In genomic region chr1:207971511-207972224, GRCh38 we compare ENCODE assay signal across 20 cellular contexts.
"Had no signal": no experiment of that assay in that cellular context is flagged by ENCODE, and none has a peak within 500 bp of the region (broad histone marks: within the 10 kb centered on the region; RNA-seq: fewer than 3 reads in every experiment).

No MANE protein-coding gene starts in this region.

- H3K27ac Mint-ChIP-seq: stimulated activated naive CD8-positive, alpha-beta T cell treated with anti-CD3 and anti-CD28 coated beads, Interleukin-15, Interleukin-2, amounts not matched to agents 100 ng/mL and 50 ng/mL, for 24 hours had no signal

- H3K9me3 Mint-ChIP-seq: activated naive CD4-positive, alpha-beta T cell treated with anti-CD3 and anti-CD28 coated beads, Interleukin-2, amount 50 U/mL, for 24 hours; central memory CD8-positive, alpha-beta T cell; naive thymus-derived CD8-positive, alpha-beta T cell; stimulated activated naive CD8-positive, alpha-beta T cell treated with anti-CD3 and anti-CD28 coated beads, Interleukin-15, Interleukin-2, amounts not matched to agents 100 ng/mL and 50 ng/mL, for 24 hours had no signal

- H3K4me1 Mint-ChIP-seq: activated naive CD4-positive, alpha-beta T cell treated with anti-CD3 and anti-CD28 coated beads, Interleukin-2, amount 50 U/mL, for 24 hours; central memory CD8-positive, alpha-beta T cell; naive thymus-derived CD8-positive, alpha-beta T cell had no signal

- H3K4me3 Mint-ChIP-seq: activated naive CD4-positive, alpha-beta T cell treated with anti-CD3 and anti-CD28 coated beads, Interleukin-2, amount 50 U/mL, for 24 hours; central memory CD8-positive, alpha-beta T cell; naive thymus-derived CD8-positive, alpha-beta T cell; stimulated activated naive CD8-positive, alpha-beta T cell treated with anti-CD3 and anti-CD28 coated beads, Interleukin-15, Interleukin-2, amounts not matched to agents 100 ng/mL and 50 ng/mL, for 24 hours had no signal

- H3K4me3 ChIP-seq: adrenal gland, ascending aorta, breast epithelium, dorsolateral prefrontal cortex, lung, pancreas, tibial artery, uterus had no signal

- H3K27ac ChIP-seq: adrenal gland, ascending aorta, breast epithelium, dorsolateral prefrontal cortex, neutrophil, pancreas, tibial artery, uterus had no signal

- H3K36me3 ChIP-seq: adrenal gland, ascending aorta, breast epithelium, neutrophil, pancreas, tibial artery, uterus had no signal

- H3K36me3 Mint-ChIP-seq: activated naive CD4-positive, alpha-beta T cell treated with anti-CD3 and anti-CD28 coated beads, Interleukin-2, amount 50 U/mL, for 24 hours; naive thymus-derived CD8-positive, alpha-beta T cell had no signal

- H3K9me3 ChIP-seq: adrenal gland, ascending aorta, breast epithelium, neutrophil, pancreas, tibial artery, uterus had no signal

- H3K4me1 ChIP-seq: adrenal gland, ascending aorta, breast epithelium, pancreas, tibial artery, uterus had no signal

- H3K27me3 ChIP-seq: adrenal gland, ascending aorta, breast epithelium, pancreas, tibial artery, uterus had no signal

- ATAC-seq: left lobe of liver; naive thymus-derived CD8-positive, alpha-beta T cell had no signal

- DNase-seq: activated gamma-delta T cell treated with Interleukin-2 at 50 U/mL for 16 hours; activated T-cell treated with anti-CD3 and anti-CD28 coated beads, Interleukin-2, amount 50 U/mL, for 1 hour; adrenal gland; dorsolateral prefrontal cortex; naive thymus-derived CD8-positive, alpha-beta T cell; pancreas; right cardiac atrium; stimulated activated CD4-positive, alpha-beta T cell treated with anti-CD3 and anti-CD28 coated beads, Interleukin-12 subunit alpha, Interleukin-12 subunit beta, amount 100 ng/mL, for 4 hours; substantia nigra; T-helper 1 cell; tibial artery; uterus had no signal
